Comparison of ENCODE assay signal across 9 cellular contexts in genomic region chr1:154407021-154407865, GRCh38. TPM values are rescaled to one million over a fixed set of nuclear protein-coding genes. Genes with fewer than 3 reads are reported as not detected.
DNase-seq lines count a peak whose midpoint lies in the region; ATAC-seq and TF ChIP-seq lines count a peak whose summit lies in the region.
"Had no signal": no experiment of that assay in that cellular context is flagged by ENCODE, and none has a peak within 500 bp of the region (broad histone marks: within the 10 kb centered on the region; RNA-seq: fewer than 3 reads in every experiment).

No MANE protein-coding gene starts in this region.

- CTCF ChIA-PET in SK-N-SH (lab: Yijun Ruan, JAX) = interaction anchor here (0.6 to 2.6 kb wide), 7 partner anchors 7 to 81 kb away, joined by 3 to 16 read pairs (median 3); partner anchors contain the start of gene ATP8B2

- DNase-seq in SK-N-SH (no peak), RPMI8226 (peak; percentile 83), colonic mucosa (peak; percentile 32), osteoblast (ENCODE audit: insufficient read length, low spot score, missing footprints) (no peak), NCI-H2171 (lab: John Stamatoyannopoulos, UW) (no peak), NCI-H1930 (lab: John Stamatoyannopoulos, UW) (no peak)

- H2AFZ ChIP-seq in SK-N-SH (ENCODE audit: low read depth) (no peak overlapping the region), osteoblast (ENCODE audit: low read length) (no peak overlapping the region)

- H3K4me3 ChIP-seq in SK-N-SH (ENCODE audit: low read depth in 2 of 2, low read length in 1 of 2) = no peak overlapping the region
- H3K4me3 ChIP-seq in colonic mucosa = peak overlapping the region; percentile 56
- no peak overlapping the region for H3K4me3 ChIP-seq in osteoblast (ENCODE audit: insufficient read depth, low read length)
- H3K4me3 ChIP-seq: SK-N-MC had no signal

- H3K9me3 ChIP-seq in SK-N-SH (no peaks in the 10 kb centered on the region), colonic mucosa (no peaks in the 10 kb centered on the region), osteoblast (ENCODE audit: low read depth, low read length) (no peaks in the 10 kb centered on the region)

- intact Hi-C loops in colonic mucosa (cut with DNase I) = loop anchor here (5.0 kb wide), 1 partner anchor 70 kb away; no protein-coding TSS in a partner anchor

- H3K79me2 ChIP-seq in SK-N-SH (ENCODE audit: insufficient read depth) (no peaks in the 10 kb centered on the region; the same call in 1 of the 2 replicates), osteoblast (ENCODE audit: insufficient read depth, low read length) (peaks cover 16% of the 10 kb centered on the region)

- H3K27ac ChIP-seq in SK-N-SH (ENCODE audit: low read depth in 2 of 2, low read length in 1 of 2) = no peak overlapping the region; a peak in 1 of 4 replicates
- H3K27ac ChIP-seq in colonic mucosa = peak overlapping the region; percentile 92
- H3K27ac ChIP-seq in osteoblast (ENCODE audit: low read depth, low read length) = peak overlapping the region; percentile 92
- H3K27ac ChIP-seq: SK-N-MC had no signal

- H3K36me3 ChIP-seq in SK-N-SH (replicated peaks in 1 of 2; ENCODE audit: control insufficient read depth in 1 of 2, insufficient read depth in 2 of 2, low read length in 1 of 2) (no peaks in the 10 kb centered on the region), colonic mucosa (no peaks in the 10 kb centered on the region), osteoblast (ENCODE audit: insufficient read depth, low read length) (no peaks in the 10 kb centered on the region)

- no peak for TF ChIP-seq CTCF in SK-N-SH (IDR thresholded peaks at IDR 0.05)
- no peak for TF ChIP-seq CTCF in colonic mucosa (IDR thresholded peaks at IDR 0.05)
- TF ChIP-seq CTCF in osteoblast (IDR thresholded peaks at IDR 0.05; ENCODE audit: extremely low read depth, low read depth, low read length) = no peak

- peaks cover 3 to 12% of the 10 kb centered on the region in 2 experiments; a peak in 2 of 4 replicates for H3K4me1 ChIP-seq in SK-N-SH (ENCODE audit: control insufficient read depth in 1 of 2, insufficient read depth in 2 of 2, low read depth in 1 of 2, low read length in 1 of 2)
- peaks cover 14% of the 10 kb centered on the region for H3K4me1 ChIP-seq in colonic mucosa
- H3K4me1 ChIP-seq in osteoblast (ENCODE audit: insufficient read depth, low read length) = peaks cover 29% of the 10 kb centered on the region

- H3K27me3 ChIP-seq in SK-N-SH (ENCODE audit: insufficient read depth) (no peaks in the 10 kb centered on the region), colonic mucosa (no peaks in the 10 kb centered on the region), osteoblast (ENCODE audit: insufficient read depth, low read length) (peaks cover 8% of the 10 kb centered on the region)

- no peak for ATAC-seq in SK-N-SH treated with all-trans-retinoic acid at 6 μM for 48 hours
- ATAC-seq in GM21367 (IDR thresholded peaks at IDR 0.05; ENCODE audit: unreplicated experiment) = no peak

- no peak overlapping the region for H3K9ac ChIP-seq in SK-N-SH
- peak overlapping the region; percentile 87 to 94 for H3K9ac ChIP-seq in colonic mucosa (ENCODE audit: low read depth in 2 of 2, low read length in 2 of 2)

- TF ChIP-seq RAD21 in SK-N-SH (IDR thresholded peaks at IDR 0.05; ENCODE audit: low read length) = no peak

- no peak for TF ChIP-seq EP300 in SK-N-SH (IDR thresholded peaks at IDR 0.05; ENCODE audit: borderline replicate concordance in 1 of 2, low read depth in 1 of 2, low read length in 1 of 2)

- POLR2A ChIA-PET in SK-N-SH (lab: Yijun Ruan, JAX) = no interaction called here

- H3K4me2 ChIP-seq in SK-N-SH (peak overlapping the region; percentile 92; the same call in 1 of the 2 replicates), osteoblast (ENCODE audit: insufficient read depth, low read length) (peak overlapping the region; percentile 98)

- H3K9me2 ChIP-seq in SK-N-SH = no peaks in the 10 kb centered on the region

- 79% methylated on average over 8 of the region's 10 CpGs for WGBS in SK-N-SH (ENCODE audit: low lambda C conversion rate)

- no peaks in the 10 kb centered on the region for H4K20me1 ChIP-seq in SK-N-SH (ENCODE audit: insufficient read depth)
- no peaks in the 10 kb centered on the region for H4K20me1 ChIP-seq in osteoblast (ENCODE audit: insufficient read depth, low read length)

- peaks cover 4% of the 10 kb centered on the region for H3F3A ChIP-seq in SK-N-SH (replicated peaks; ENCODE audit: insufficient read depth)

TF ChIP-seq in SK-N-SH, 30 proteins besides CTCF, POLR2A, EP300 and RAD21 (continues in another document):
- no peak for TF ChIP-seq GABPA (IDR thresholded peaks at IDR 0.05; ENCODE audit: low read depth)
- no peak for TF ChIP-seq YY1 (IDR thresholded peaks at IDR 0.05; ENCODE audit: low read depth)
- TF ChIP-seq RFX5 (IDR thresholded peaks at IDR 0.05; ENCODE audit: low read length) = no peak
- TF ChIP-seq MAX (IDR thresholded peaks at IDR 0.05; ENCODE audit: low read depth) = no peak
- no peak for TF ChIP-seq REST (IDR thresholded peaks at IDR 0.05; ENCODE audit: low read depth, low read length)
- TF ChIP-seq POLR2AphosphoS5 (IDR thresholded peaks at IDR 0.05; ENCODE audit: low read depth, low read length) = no peak
- no peak for TF ChIP-seq TCF12 (IDR thresholded peaks at IDR 0.05)

TF ChIP-seq in SK-N-SH treated with all-trans-retinoic acid at 6 μM for 48 hours, 23 proteins besides CTCF, POLR2A, EP300 and RAD21 (continues in another document):
- TF ChIP-seq TOX (CRISPR knock-in tag; IDR thresholded peaks at IDR 0.05; ENCODE audit: borderline replicate concordance) (no peak), ZFP30 (CRISPR knock-in tag; IDR thresholded peaks at IDR 0.05) (no peak), ZC3H10 (CRISPR knock-in tag; IDR thresholded peaks at IDR 0.05) (no peak), TSHZ2 (CRISPR knock-in tag; IDR thresholded peaks at IDR 0.05) (no peak), PPARA (CRISPR knock-in tag; IDR thresholded peaks at IDR 0.05; ENCODE audit: borderline replicate concordance) (no peak), GLIS3 (CRISPR knock-in tag; IDR thresholded peaks at IDR 0.05) (no peak), CSDC2 (CRISPR knock-in tag; IDR thresholded peaks at IDR 0.05) (no peak), ZNF70 (CRISPR knock-in tag; IDR thresholded peaks at IDR 0.05) (no peak), SNAI2 (CRISPR knock-in tag; IDR thresholded peaks at IDR 0.05) (no peak), RARB (CRISPR knock-in tag; IDR thresholded peaks at IDR 0.05) (no peak), ZFP3 (CRISPR knock-in tag; IDR thresholded peaks at IDR 0.05) (no peak), POU6F1 (CRISPR knock-in tag; IDR thresholded peaks at IDR 0.05; ENCODE audit: borderline replicate concordance, low read depth) (no peak), ZNF565 (CRISPR knock-in tag; conservative IDR thresholded peaks at IDR 0.05; ENCODE audit: low read depth) (no peak), BACH2 (CRISPR knock-in tag; IDR thresholded peaks at IDR 0.05; ENCODE audit: borderline replicate concordance) (no peak)

RNA-seq across cellular contexts. Expression of gene IL6R, which starts 2.1 kb away (rescaled TPM):
- 1.4 and 2.8 TPM in 2 replicates for polyA plus RNA-seq in SK-N-SH (2012; rRNA removed)
- 0.97 and 1.5 TPM in 2 replicates for polyA plus RNA-seq in SK-N-SH (2012; cell fraction: cytosol; rRNA removed)
- 1.8 and 3.7 TPM in 2 replicates for polyA plus RNA-seq in SK-N-SH (2012; cell fraction: nucleus; rRNA removed)
- 10 to 100 TPM; 31.7 to 38.2 TPM for total RNA-seq in colonic mucosa
- total RNA-seq in osteoblast = 5.3 and 8.0 TPM in 2 replicates

Comparison
In these comparisons a context has a peak if more than half of its experiments do, and no peak if none do; other contexts are left out.
1. DNase-seq: peak in RPMI8226 (single experiment) and colonic mucosa (single experiment); none in SK-N-SH (single experiment), osteoblast (single experiment), NCI-H2171 (single experiment) and NCI-H1930 (0 of 2).
2. H3K27ac ChIP-seq: peak in colonic mucosa (single experiment) and osteoblast (single experiment); none in SK-N-SH (0 of 2).